ENCODE assay signal across 18 cellular contexts in genomic region chr7:112638675-112639400, GRCh38.
"Had no signal": no experiment of that assay in that cellular context is flagged by ENCODE, and none has a peak within 500 bp of the region (broad histone marks: within the 10 kb centered on the region; RNA-seq: fewer than 3 reads in every experiment).

No MANE protein-coding gene starts in this region.

- H3K4me3 ChIP-seq: adrenal gland, hepatocyte, spleen had no signal

- H3K4me1 ChIP-seq: adrenal gland, spleen had no signal

- H3K4me2 ChIP-seq: hepatocyte had no signal

- DNase-seq: activated CD4-positive, alpha-beta T cell treated with anti-CD3 and anti-CD28 coated beads for 4 hours; activated CD8-positive, alpha-beta memory T cell treated with anti-CD3 and anti-CD28 coated beads, Interleukin-2, amount 50 U/mL, for 48 hours; activated CD8-positive, alpha-beta T cell treated with anti-CD3 and anti-CD28 coated beads, Interleukin-2, amount 10 ng/mL, durations not matched to agents 7 days and 5 days; activated naive CD4-positive, alpha-beta T cell treated with anti-CD3 and anti-CD28 coated beads for 36 hours; adrenal gland; caudate nucleus; kidney; left ventricle myocardium superior; mesendoderm; nephron progenitor cell; spleen; stimulated activated CD4-positive, alpha-beta T cell treated with anti-CD3 and anti-CD28 coated beads, Interleukin-1b, Interleukin-23, amount 100 ng/mL, for 48 hours; stimulated activated naive B cell treated with anti-CD40 and anti-IgM and Interleukin-4, amounts not matched to agents 10 μg/mL and 1 μg/mL and 100 μg/mL, for 72 hours; substantia nigra; trophoblast cell had no signal

- H3K79me2 ChIP-seq: hepatocyte had no signal

- H3K36me3 ChIP-seq: adrenal gland, spleen had no signal

- H3K4me3 Mint-ChIP-seq: activated CD8-positive, alpha-beta T cell treated with anti-CD3 and anti-CD28 coated beads, Interleukin-2, amount 10 ng/mL, durations not matched to agents 7 days and 5 days; activated naive CD4-positive, alpha-beta T cell treated with anti-CD3 and anti-CD28 coated beads for 36 hours; dendritic cell treated with granulocyte-macrophage colony-stimulating factor and Interleukin-4, amounts not matched to agents 40 ng/mL and 50 ng/mL, for 4 days; nephron progenitor cell; stimulated activated naive B cell treated with anti-CD40 and anti-IgM and Interleukin-4, amounts not matched to agents 10 μg/mL and 1 μg/mL and 100 μg/mL, for 72 hours had no signal

- H3K4me1 Mint-ChIP-seq: nephron progenitor cell; stimulated activated naive B cell treated with anti-CD40 and anti-IgM and Interleukin-4, amounts not matched to agents 10 μg/mL and 1 μg/mL and 100 μg/mL, for 72 hours had no signal

- H3K27me3 Mint-ChIP-seq: dendritic cell treated with granulocyte-macrophage colony-stimulating factor and Interleukin-4, amounts not matched to agents 40 ng/mL and 50 ng/mL, for 4 days had no signal

- ATAC-seq: activated CD8-positive, alpha-beta T cell treated with anti-CD3 and anti-CD28 coated beads, Interleukin-2, amount 10 ng/mL, durations not matched to agents 7 days and 5 days; left ventricle myocardium superior; sciatic nerve; stimulated activated naive B cell treated with anti-CD40 and anti-IgM and Interleukin-4, amounts not matched to agents 10 μg/mL and 1 μg/mL and 100 μg/mL, for 72 hours had no signal

- H3K27ac Mint-ChIP-seq: activated CD8-positive, alpha-beta T cell treated with anti-CD3 and anti-CD28 coated beads, Interleukin-2, amount 10 ng/mL, durations not matched to agents 7 days and 5 days; activated naive CD4-positive, alpha-beta T cell treated with anti-CD3 and anti-CD28 coated beads for 36 hours; dendritic cell treated with granulocyte-macrophage colony-stimulating factor and Interleukin-4, amounts not matched to agents 40 ng/mL and 50 ng/mL, for 4 days; nephron progenitor cell; stimulated activated naive B cell treated with anti-CD40 and anti-IgM and Interleukin-4, amounts not matched to agents 10 μg/mL and 1 μg/mL and 100 μg/mL, for 72 hours had no signal

- H3K27ac ChIP-seq: adrenal gland, hepatocyte, spleen had no signal

- H3K9me3 ChIP-seq: adrenal gland had no signal

- H3K27me3 ChIP-seq: adrenal gland, hepatocyte, spleen had no signal

- H2AFZ ChIP-seq: hepatocyte had no signal
